In genomic region chr3:124810970-124811369, GRCh38 we compare ENCODE assay signal across 23 cellular contexts.
DNase-seq lines count a peak whose midpoint lies in the region; ATAC-seq and TF ChIP-seq lines count a peak whose summit lies in the region.
"Had no signal": no experiment of that assay in that cellular context is flagged by ENCODE, and none has a peak within 500 bp of the region (broad histone marks: within the 10 kb centered on the region; RNA-seq: fewer than 3 reads in every experiment).

No MANE protein-coding gene starts in this region.

- TF ChIP-seq CTCF in glutamatergic neuron (IDR thresholded peaks at IDR 0.05; ENCODE audit: partially characterized antibody, unreplicated experiment) (no peak), mucosa of descending colon (IDR thresholded peaks at IDR 0.05) (no peak), tibial artery (IDR thresholded peaks at IDR 0.05) (no peak)

- H3K27ac Mint-ChIP-seq in glutamatergic neuron (ENCODE audit: unreplicated experiment) = peak overlapping the region; percentile 79
- H3K27ac Mint-ChIP-seq: activated CD4-positive, alpha-beta memory T cell treated with anti-CD3 and anti-CD28 coated beads for 36 hours; dendritic cell treated with granulocyte-macrophage colony-stimulating factor and Interleukin-4, amounts not matched to agents 40 ng/mL and 50 ng/mL, for 4 days had no signal

- H3K4me3 ChIP-seq in mucosa of descending colon (no peak overlapping the region), tibial artery (no peak overlapping the region)
- H3K4me3 ChIP-seq: lower lobe of right lung had no signal

- H3K36me3 Mint-ChIP-seq in glutamatergic neuron (ENCODE audit: unreplicated experiment) = no peaks in the 10 kb centered on the region
- H3K36me3 Mint-ChIP-seq: activated CD4-positive, alpha-beta memory T cell treated with anti-CD3 and anti-CD28 coated beads for 36 hours; CD14-positive monocyte had no signal

- in situ Hi-C loops in ACHN (cut with HindIII; ENCODE audit: low pct_ligation_motif_present, low pct_unique_long_range_greater_than_20kb, low sequenced_read_pairs) = no loop called here

- H3K9me3 Mint-ChIP-seq in glutamatergic neuron (ENCODE audit: unreplicated experiment) = peaks cover 6% of the 10 kb centered on the region
- H3K9me3 Mint-ChIP-seq: activated CD4-positive, alpha-beta memory T cell treated with anti-CD3 and anti-CD28 coated beads for 36 hours; CD14-positive monocyte; dendritic cell treated with granulocyte-macrophage colony-stimulating factor and Interleukin-4, amounts not matched to agents 40 ng/mL and 50 ng/mL, for 4 days; neural crest cell had no signal

- H3K4me1 Mint-ChIP-seq in glutamatergic neuron (ENCODE audit: low read depth, unreplicated experiment) = peaks cover 34% of the 10 kb centered on the region

- peak; percentile 50 for ATAC-seq in mucosa of descending colon
- ATAC-seq: esophagus mucosa, lower lobe of right lung, PC-3 had no signal

- no peaks in the 10 kb centered on the region for H3K36me3 ChIP-seq in mucosa of descending colon (ENCODE audit: low read depth)
- H3K36me3 ChIP-seq in tibial artery = peaks cover 4 to 20% (median 7%) of the 10 kb centered on the region in 3 donors

- peaks cover 2% of the 10 kb centered on the region for H3K27me3 Mint-ChIP-seq in glutamatergic neuron (ENCODE audit: unreplicated experiment)
- H3K27me3 Mint-ChIP-seq: activated CD4-positive, alpha-beta memory T cell treated with anti-CD3 and anti-CD28 coated beads for 36 hours had no signal

- H3K9me3 ChIP-seq in mucosa of descending colon (no peaks in the 10 kb centered on the region), tibial artery (no peaks in the 10 kb centered on the region)
- H3K9me3 ChIP-seq: lower lobe of right lung had no signal

- H3K4me1 ChIP-seq in mucosa of descending colon (ENCODE audit: low read depth) (peaks cover 36% of the 10 kb centered on the region), tibial artery (peaks cover 0 to 88% (median 69%) of the 10 kb centered on the region in 4 donors)

- H3K4me3 Mint-ChIP-seq in glutamatergic neuron (ENCODE audit: unreplicated experiment) = no peak overlapping the region
- H3K4me3 Mint-ChIP-seq: activated CD4-positive, alpha-beta memory T cell treated with anti-CD3 and anti-CD28 coated beads for 36 hours; CD14-positive monocyte; dendritic cell treated with granulocyte-macrophage colony-stimulating factor and Interleukin-4, amounts not matched to agents 40 ng/mL and 50 ng/mL, for 4 days; neural crest cell had no signal

- intact Hi-C loops in mucosa of descending colon (cut with DNase I, micrococcal nuclease) (no loop called here), tibial artery (cut with DNase I; ENCODE audit: low total_unique reads) (no loop called here)

- peak overlapping the region; percentile 81 to 89 for H3K27ac ChIP-seq in tibial artery
- H3K27ac ChIP-seq: 22Rv1, lower lobe of right lung had no signal

- DNase-seq in DMS 273 (lab: John Stamatoyannopoulos, UW; ENCODE audit: unreplicated experiment) = peak; percentile 53
- DNase-seq in DMS 273 treated with DMSO at 0.1 percent for 48 hours (lab: John Stamatoyannopoulos, UW) = no peak
- no peak for DNase-seq in glutamatergic neuron
- DNase-seq in mucosa of descending colon = peak in 1 of 3 donors; percentile 53
- no peak for DNase-seq in tibial artery
- DNase-seq in NOMO-1 (lab: John Stamatoyannopoulos, UW; ENCODE audit: unreplicated experiment in 2 of 2) = no peak
- DNase-seq in ACHN = no peak
- DNase-seq in NCI-H1105 (lab: John Stamatoyannopoulos, UW) = no peak
- DNase-seq: activated CD4-positive, alpha-beta memory T cell treated with anti-CD3 and anti-CD28 coated beads for 36 hours; amygdala; DND-41; hypothalamus; lower lobe of right lung; NCI-H1930; NCI-H524; PC-3; stimulated activated CD4-positive, alpha-beta T cell treated with anti-CD3 and anti-CD28 coated beads, Interleukin-4, amount 100 ng/mL, for 4 hours; trophoblast cell had no signal

- no peaks in the 10 kb centered on the region for H3K27me3 ChIP-seq in tibial artery
